ENCODE assay signal across 8 cellular contexts in genomic region chr5:53482717-53483638, GRCh38. TPM values are rescaled to one million over a fixed set of nuclear protein-coding genes. Genes with fewer than 3 reads are reported as not detected.
DNase-seq lines count a peak whose midpoint lies in the region; ATAC-seq, FAIRE-seq and TF ChIP-seq lines count a peak whose summit lies in the region.

No MANE protein-coding gene starts in this region.

- FAIRE-seq in HTR-8/SVneo (lab: Jason Lieb, UNC): peak; percentile 68

- H3K4me3 Mint-ChIP-seq in Calu3 (ENCODE audit: low read depth, unreplicated experiment): peak overlapping the region; percentile 78
- peak overlapping the region; percentile 89 for H3K4me3 Mint-ChIP-seq in activated T-helper 1 cell treated with anti-CD3 and anti-CD28 coated beads, Interleukin-12 subunit alpha, Interleukin-12 subunit beta, Interleukin-2, Interleukin-4 antibody, amounts not matched to agents 30 ng/mL and 10 ng/mL and 1 ng/mL, durations not matched to agents 14 hours and 24 hours and 36 hours
- H3K4me3 Mint-ChIP-seq in osteocyte (ENCODE audit: unreplicated experiment): peak overlapping the region; percentile 84

- H3K27ac Mint-ChIP-seq in Calu3 (ENCODE audit: unreplicated experiment): peak overlapping the region; percentile 77
- peak overlapping the region; percentile 94 for H3K27ac Mint-ChIP-seq in activated T-helper 1 cell treated with anti-CD3 and anti-CD28 coated beads, Interleukin-12 subunit alpha, Interleukin-12 subunit beta, Interleukin-2, Interleukin-4 antibody, amounts not matched to agents 30 ng/mL and 10 ng/mL and 1 ng/mL, durations not matched to agents 14 hours and 24 hours and 36 hours
- no peak overlapping the region for H3K27ac Mint-ChIP-seq in osteocyte (ENCODE audit: unreplicated experiment)

- peaks cover 5% of the 10 kb centered on the region for H3K4me1 Mint-ChIP-seq in Calu3 (ENCODE audit: low read depth, unreplicated experiment)
- peaks cover 49% of the 10 kb centered on the region for H3K4me1 Mint-ChIP-seq in activated T-helper 1 cell treated with anti-CD3 and anti-CD28 coated beads, Interleukin-12 subunit alpha, Interleukin-12 subunit beta, Interleukin-2, Interleukin-4 antibody, amounts not matched to agents 30 ng/mL and 10 ng/mL and 1 ng/mL, durations not matched to agents 14 hours and 24 hours and 36 hours (ENCODE audit: low read depth)
- H3K4me1 Mint-ChIP-seq in osteocyte (ENCODE audit: unreplicated experiment): peaks cover 28% of the 10 kb centered on the region

- no TSS peak for BruUV-seq in Calu3 (replicated peaks; lab: Mats Ljungman, UMichigan)

- CTCF ChIA-PET in Calu3 (lab: Charles Lee): interaction anchor here (0.6 to 1.1 kb wide), 3 partner anchors 221 to 746 kb away, joined by 3 to 8 read pairs (median 3); no protein-coding TSS in a partner anchor

- DNase-seq in Calu3 (peak; percentile 45), HTR-8/SVneo (ENCODE audit: insufficient read length, low spot score) (peak; percentile 24), Right ventricle myocardium inferior (ENCODE audit: missing footprints) (peak; percentile 75), osteocyte (ENCODE audit: extremely low spot score, unreplicated experiment) (no peak), NCI-H510A treated with DMSO at 0.1 percent for 48 hours (lab: John Stamatoyannopoulos, UW) (no peak)
- DNase-seq in activated T-helper 1 cell treated with anti-CD3 and anti-CD28 coated beads, Interleukin-12 subunit alpha, Interleukin-12 subunit beta, Interleukin-2, Interleukin-4 antibody, amounts not matched to agents 30 ng/mL and 10 ng/mL and 1 ng/mL, durations not matched to agents 14 hours and 24 hours and 36 hours (ENCODE audit: low spot score): no peak

- peak; percentile 34 for TF ChIP-seq CTCF in Calu3 (IDR thresholded peaks at IDR 0.05; ENCODE audit: unreplicated experiment)
- TF ChIP-seq CTCF in osteocyte (IDR thresholded peaks at IDR 0.05): peak; percentile 45

- H3K36me3 Mint-ChIP-seq in Calu3 (ENCODE audit: insufficient read depth, unreplicated experiment) (peaks cover 62% of the 10 kb centered on the region), osteocyte (ENCODE audit: unreplicated experiment) (peaks cover 3% of the 10 kb centered on the region)
- peaks cover 3% of the 10 kb centered on the region for H3K36me3 Mint-ChIP-seq in activated T-helper 1 cell treated with anti-CD3 and anti-CD28 coated beads, Interleukin-12 subunit alpha, Interleukin-12 subunit beta, Interleukin-2, Interleukin-4 antibody, amounts not matched to agents 30 ng/mL and 10 ng/mL and 1 ng/mL, durations not matched to agents 14 hours and 24 hours and 36 hours (ENCODE audit: low read depth)

- no peaks in the 10 kb centered on the region for H3K9me3 Mint-ChIP-seq in Calu3 (ENCODE audit: low read depth, unreplicated experiment)
- H3K9me3 Mint-ChIP-seq in activated T-helper 1 cell treated with anti-CD3 and anti-CD28 coated beads, Interleukin-12 subunit alpha, Interleukin-12 subunit beta, Interleukin-2, Interleukin-4 antibody, amounts not matched to agents 30 ng/mL and 10 ng/mL and 1 ng/mL, durations not matched to agents 14 hours and 24 hours and 36 hours: no peaks in the 10 kb centered on the region
- H3K9me3 Mint-ChIP-seq in osteocyte (ENCODE audit: unreplicated experiment): no peaks in the 10 kb centered on the region

- no peaks in the 10 kb centered on the region for H3K27me3 Mint-ChIP-seq in Calu3 (ENCODE audit: unreplicated experiment)
- peaks cover 60% of the 10 kb centered on the region for H3K27me3 Mint-ChIP-seq in activated T-helper 1 cell treated with anti-CD3 and anti-CD28 coated beads, Interleukin-12 subunit alpha, Interleukin-12 subunit beta, Interleukin-2, Interleukin-4 antibody, amounts not matched to agents 30 ng/mL and 10 ng/mL and 1 ng/mL, durations not matched to agents 14 hours and 24 hours and 36 hours (ENCODE audit: insufficient read depth)
- H3K27me3 Mint-ChIP-seq in osteocyte (ENCODE audit: unreplicated experiment): no peaks in the 10 kb centered on the region

- ATAC-seq in Right ventricle myocardium inferior (no peak), HG03342 (IDR thresholded peaks at IDR 0.05; ENCODE audit: unreplicated experiment) (no peak), GM18858 (IDR thresholded peaks at IDR 0.05; ENCODE audit: unreplicated experiment) (no peak)

- intact Hi-C loops in Calu3 (cut with micrococcal nuclease; ENCODE audit: unreplicated experiment) (no loop called here), Right ventricle myocardium inferior (cut with DNase I) (no loop called here)
- intact Hi-C loops in activated T-helper 1 cell treated with anti-CD3 and anti-CD28 coated beads, Interleukin-12 subunit alpha, Interleukin-12 subunit beta, Interleukin-2, Interleukin-4 antibody, amounts not matched to agents 30 ng/mL and 10 ng/mL and 1 ng/mL, durations not matched to agents 14 hours and 24 hours and 36 hours (cut with micrococcal nuclease): loop anchor here (2.0 to 10.0 kb wide), 5 partner anchors 78 to 1742 kb away; partner anchors contain the start of genes ARL15, MCIDAS and NDUFS4

RNA-seq across cellular contexts. Expression of gene FST, which starts 2.5 kb away (rescaled TPM):
- total RNA-seq in Calu3 (2022): 19.4 and 19.6 TPM in 2 replicates
- 0.17 and 0.31 TPM in 2 replicates for total RNA-seq in activated T-helper 1 cell treated with anti-CD3 and anti-CD28 coated beads, Interleukin-12 subunit alpha, Interleukin-12 subunit beta, Interleukin-2, Interleukin-4 antibody, amounts not matched to agents 30 ng/mL and 10 ng/mL and 1 ng/mL, durations not matched to agents 14 hours and 24 hours and 36 hours
- 10.6 TPM for total RNA-seq in Right ventricle myocardium inferior
- 10.5 and 14.1 TPM in 2 replicates for total RNA-seq in osteocyte

Comparison
In these comparisons a context has a peak if more than half of its experiments do, and no peak if none do; other contexts are left out.
1. DNase-seq: peak in Calu3 (single experiment), HTR-8/SVneo (single experiment) and Right ventricle myocardium inferior (single experiment); none in activated T-helper 1 cell treated with anti-CD3 and anti-CD28 coated beads, Interleukin-12 subunit alpha, Interleukin-12 subunit beta, Interleukin-2, Interleukin-4 antibody, amounts not matched to agents 30 ng/mL and 10 ng/mL and 1 ng/mL, durations not matched to agents 14 hours and 24 hours and 36 hours (single experiment), osteocyte (single experiment) and NCI-H510A treated with DMSO at 0.1 percent for 48 hours (single experiment).
2. Peak in every context shown above with its lines, with median percentiles within 50 percentile points of each other: H3K4me3 Mint-ChIP-seq.